ENCODE assay signal across 12 cellular contexts in genomic region chr21:37829447-37829846, GRCh38.
DNase-seq lines count a peak whose midpoint lies in the region; ATAC-seq, FAIRE-seq and TF ChIP-seq lines count a peak whose summit lies in the region.
"Had no signal": no experiment of that assay in that cellular context is flagged by ENCODE, and none has a peak within 500 bp of the region (broad histone marks: within the 10 kb centered on the region; RNA-seq: fewer than 3 reads in every experiment).

No MANE protein-coding gene starts in this region.

- ATAC-seq in lower lobe of right lung (peak; percentile 44 to 53), HG03135 (IDR thresholded peaks at IDR 0.05; ENCODE audit: unreplicated experiment) (no peak), GM21515 (IDR thresholded peaks at IDR 0.05; ENCODE audit: unreplicated experiment) (no peak)
- ATAC-seq: Panc1 had no signal

- H3K4me2 ChIP-seq in astrocyte (ENCODE audit: low read length) = no peak overlapping the region

- DNase-seq in CD1c-positive myeloid dendritic cell (ENCODE audit: extremely low spot score) (peak; percentile 43), MV-4-11 (lab: John Stamatoyannopoulos, UW) (peak; percentile 61), astrocyte (ENCODE audit: low read depth) (peak; percentile 61), lower lobe of right lung (no peak), esophagus muscularis mucosa (ENCODE audit: extremely low spot score) (no peak), uterus (no peak)
- DNase-seq: activated T-cell treated with anti-CD3 and anti-CD28 coated beads, Interleukin-2, amount 50 U/mL, for 1 hour; natural killer cell had no signal

- intact Hi-C loops in lower lobe of right lung (cut with DNase I) (no loop called here), esophagus muscularis mucosa (cut with DNase I) (no loop called here), uterus (cut with DNase I; ENCODE audit: low total_unique reads) (no loop called here)

- no peak for TF ChIP-seq POLR2A in esophagus muscularis mucosa (IDR thresholded peaks at IDR 0.05; ENCODE audit: low read depth)
- TF ChIP-seq POLR2A in uterus (IDR thresholded peaks at IDR 0.05) = no peak

- H3K4me3 ChIP-seq in astrocyte (ENCODE audit: insufficient read depth, low read depth, low read length) (no peak overlapping the region), lower lobe of right lung (no peak overlapping the region), esophagus muscularis mucosa (no peak overlapping the region), uterus (no peak overlapping the region)

- no peak overlapping the region for H3K27ac Mint-ChIP-seq in astrocyte (ENCODE audit: unreplicated experiment)

- peaks cover 5% of the 10 kb centered on the region for H3K4me1 ChIP-seq in astrocyte (ENCODE audit: insufficient read depth, low read length)
- H3K4me1 ChIP-seq in lower lobe of right lung = no peaks in the 10 kb centered on the region
- no peaks in the 10 kb centered on the region for H3K4me1 ChIP-seq in esophagus muscularis mucosa
- no peaks in the 10 kb centered on the region for H3K4me1 ChIP-seq in uterus

- H3K27me3 ChIP-seq in astrocyte (ENCODE audit: insufficient read depth, low read length) = peaks cover 3% of the 10 kb centered on the region
- no peaks in the 10 kb centered on the region for H3K27me3 ChIP-seq in lower lobe of right lung (ENCODE audit: low read depth)
- peaks cover 0 to 17% (median 0%) of the 10 kb centered on the region in 4 donors for H3K27me3 ChIP-seq in esophagus muscularis mucosa
- no peaks in the 10 kb centered on the region for H3K27me3 ChIP-seq in uterus

- H3K9me3 Mint-ChIP-seq in astrocyte (ENCODE audit: unreplicated experiment) = peaks cover 3% of the 10 kb centered on the region
- H3K9me3 Mint-ChIP-seq: natural killer cell had no signal

- no peak overlapping the region for H2AFZ ChIP-seq in astrocyte (ENCODE audit: low read depth, low read length)

- TF ChIP-seq CTCF in astrocyte (IDR thresholded peaks at IDR 0.05; ENCODE audit: insufficient read depth, low read depth, low read length) (no peak), lower lobe of right lung (IDR thresholded peaks at IDR 0.05) (no peak), esophagus muscularis mucosa (IDR thresholded peaks at IDR 0.05) (no peak), uterus (IDR thresholded peaks at IDR 0.05) (no peak)

- H3K36me3 ChIP-seq in astrocyte (ENCODE audit: insufficient read depth, low read length) = no peaks in the 10 kb centered on the region
- H3K36me3 ChIP-seq in lower lobe of right lung = no peaks in the 10 kb centered on the region
- H3K36me3 ChIP-seq in esophagus muscularis mucosa = no peaks in the 10 kb centered on the region
- no peaks in the 10 kb centered on the region for H3K36me3 ChIP-seq in uterus

- H3K9me3 ChIP-seq in astrocyte (ENCODE audit: insufficient read depth, low read depth, low read length) (no peaks in the 10 kb centered on the region), lower lobe of right lung (no peaks in the 10 kb centered on the region), esophagus muscularis mucosa (no peaks in the 10 kb centered on the region), uterus (no peaks in the 10 kb centered on the region)

- H3K9ac ChIP-seq in astrocyte (ENCODE audit: low read length) = no peak overlapping the region

- H3K27ac ChIP-seq in astrocyte (ENCODE audit: low read depth, low read length) (no peak overlapping the region), lower lobe of right lung (no peak overlapping the region), esophagus muscularis mucosa (replicated peaks in 1 of 4) (no peak overlapping the region), uterus (no peak overlapping the region)
- H3K27ac ChIP-seq: epithelial cell of prostate had no signal

- TF ChIP-seq EP300 in esophagus muscularis mucosa (IDR thresholded peaks at IDR 0.05) = no peak

- WGBS in esophagus muscularis mucosa = 68% methylated on average over 3 of the region's 4 CpGs

- H4K20me1 ChIP-seq in astrocyte (ENCODE audit: insufficient read depth, low read length) = no peaks in the 10 kb centered on the region

- no peak for FAIRE-seq in astrocyte (lab: Jason Lieb, UNC)

- no peaks in the 10 kb centered on the region for H3K79me2 ChIP-seq in astrocyte (ENCODE audit: insufficient read depth, low read length)

- H3K4me3 Mint-ChIP-seq in astrocyte (ENCODE audit: unreplicated experiment) = no peak overlapping the region
- H3K4me3 Mint-ChIP-seq: natural killer cell had no signal

- peaks cover 4% of the 10 kb centered on the region for H3K36me3 Mint-ChIP-seq in astrocyte (ENCODE audit: low read depth, unreplicated experiment)
- H3K36me3 Mint-ChIP-seq: natural killer cell had no signal

- peaks cover 5% of the 10 kb centered on the region for H3K27me3 Mint-ChIP-seq in astrocyte (ENCODE audit: low read depth, unreplicated experiment)

- peaks cover 9% of the 10 kb centered on the region for H3K4me1 Mint-ChIP-seq in astrocyte (ENCODE audit: low read depth, unreplicated experiment)
- H3K4me1 Mint-ChIP-seq: natural killer cell had no signal

Comparison
In these comparisons a context has a peak if more than half of its experiments do, and no peak if none do; other contexts are left out.
1. DNase-seq: peak in CD1c-positive myeloid dendritic cell (single experiment), MV-4-11 (single experiment) and astrocyte (single experiment); none in lower lobe of right lung (single experiment), esophagus muscularis mucosa (single experiment) and uterus (0 of 2).
2. ATAC-seq: peak in lower lobe of right lung (2 of 2); none in HG03135 (single experiment) and GM21515 (single experiment).